In the genomic region with DNA sequence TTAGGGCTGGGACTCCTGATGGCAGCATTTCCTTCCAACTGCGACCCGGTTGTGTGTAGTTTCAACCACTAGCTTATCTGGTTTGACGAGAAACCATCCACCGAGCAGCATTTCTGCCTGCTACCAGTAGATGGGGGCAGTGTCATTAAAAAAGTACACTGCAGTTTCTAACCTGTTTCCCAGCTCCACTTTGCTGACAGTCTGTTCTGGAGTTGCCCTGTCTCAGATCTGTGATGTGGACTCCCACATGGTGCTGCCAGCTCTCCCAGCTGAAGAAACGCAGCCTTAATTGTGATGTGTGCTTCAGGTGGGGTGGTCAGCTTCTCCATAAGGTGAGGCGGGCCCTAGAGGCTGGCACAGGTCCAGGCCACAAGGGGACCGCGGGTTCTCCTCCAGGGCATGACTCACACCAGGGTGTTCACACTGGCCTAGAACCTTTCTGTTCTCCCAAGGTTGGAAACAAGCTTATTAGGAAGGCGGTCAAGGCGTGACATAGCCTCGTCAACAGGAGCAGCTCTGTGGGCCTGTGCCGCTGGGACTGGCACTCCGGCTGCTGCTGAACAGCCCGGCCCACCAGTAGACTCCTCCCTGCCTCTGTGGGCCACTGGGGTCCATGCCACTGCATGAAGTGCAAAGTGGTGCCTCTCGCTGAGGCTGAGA, we compare ENCODE assay signal across 8 cellular contexts. TPM values are rescaled to one million over a fixed set of nuclear protein-coding genes. Genes with fewer than 3 reads are reported as not detected.
DNase-seq lines count a peak whose midpoint lies in the region; ATAC-seq, FAIRE-seq and TF ChIP-seq lines count a peak whose summit lies in the region.

No MANE protein-coding gene starts in this region.

- in situ Hi-C loops in HepG2 (cut with HindIII; ENCODE audit: extremely low pct_ligation_motif_present, low pct_unique_long_range_greater_than_20kb) = loop anchor here (10.0 kb wide), 2 partner anchors 62 to 272 kb away; no protein-coding TSS in a partner anchor

- no peaks in the 10 kb centered on the region for H4K20me1 ChIP-seq in HepG2 (ENCODE audit: insufficient read depth, low read length)

- H3K36me3 ChIP-seq in A673 (ENCODE audit: insufficient read depth, low read length, poor library complexity, severe bottlenecking) = no peaks in the 10 kb centered on the region
- no peaks in the 10 kb centered on the region for H3K36me3 ChIP-seq in HepG2 (replicated peaks in 1 of 2; ENCODE audit: control insufficient read depth in 1 of 2, insufficient read depth in 2 of 2, low read length in 2 of 2)

- H3K9ac ChIP-seq in HepG2 (ENCODE audit: insufficient read depth, low read depth, low read length) = no peak overlapping the region

- TF ChIP-seq RAD21 in HepG2 (CRISPR knock-in tag; IDR thresholded peaks at IDR 0.05) = peak; percentile 93

- no peaks in the 10 kb centered on the region for H3K27me3 ChIP-seq in A673 (replicated peaks; ENCODE audit: insufficient read depth, low read depth, low read length, poor library complexity)
- H3K27me3 ChIP-seq in HepG2 (ENCODE audit: control insufficient read depth in 1 of 2, insufficient read depth in 2 of 2, low read length in 2 of 2) = peaks cover 0 to 31% of the 10 kb centered on the region in 2 experiments; a peak in 1 of 5 replicates

- no peaks in the 10 kb centered on the region for H3K9me3 ChIP-seq in A673 (ENCODE audit: low read depth, low read length, poor library complexity, severe bottlenecking)
- no peaks in the 10 kb centered on the region for H3K9me3 ChIP-seq in HepG2 (ENCODE audit: low read length)

- H3K4me1 ChIP-seq in A673 (ENCODE audit: insufficient read depth, low read length, poor library complexity, severe bottlenecking) = peaks cover 6% of the 10 kb centered on the region
- peaks cover 50% of the 10 kb centered on the region for H3K4me1 ChIP-seq in HepG2 (ENCODE audit: insufficient read depth, low read length)

- WGBS in HepG2 (ENCODE audit: low lambda C conversion rate) = 3% methylated on average over 5 of the region's 15 CpGs

- peak; percentile 90 for DNase-seq in A673 (ENCODE audit: low spot score)
- DNase-seq in NCI-H524 (lab: John Stamatoyannopoulos, UW) = peak; percentile 75 to 89
- peak; percentile 55 for DNase-seq in activated CD4-positive, alpha-beta T cell treated with anti-CD3 and anti-CD28 coated beads for 1 hour
- DNase-seq in coronary artery (ENCODE audit: low spot score) = peak; percentile 79
- DNase-seq in HepG2 (ENCODE audit: low spot score) = peak; percentile 83
- DNase-seq in stimulated activated CD4-positive, alpha-beta T cell treated with anti-CD3 and anti-CD28 coated beads, Interleukin-4, amount 100 ng/mL, for 4 hours = peak; percentile 55 to 61

- POLR2A ChIA-PET in A673 (lab: Charles Lee; ENCODE audit: low non-redundant PET) (interaction anchor here (0.5 to 0.6 kb wide), 4 partner anchors 436 to 737 kb away, joined by 3 to 9 read pairs (median 4); no protein-coding TSS in a partner anchor), HepG2 (lab: Yijun Ruan, JAX) (interaction anchor here (0.6 to 2.6 kb wide), 9 partner anchors 9 to 860 kb away, joined by 3 to 19 read pairs (median 4); partner anchors contain the start of genes LSG1, PPP1R2 and XXYLT1)

- peak overlapping the region; percentile 86 for H3K4me2 ChIP-seq in HepG2 (ENCODE audit: low read depth, low read length)

- H3K79me2 ChIP-seq in HepG2 (ENCODE audit: insufficient read depth, low read length) = no peaks in the 10 kb centered on the region

- intact Hi-C loops in A673 (cut with micrococcal nuclease; ENCODE audit: unreplicated experiment) (loop anchor here (1.0 to 10.0 kb wide), 4 partner anchors 424 to 840 kb away; partner anchors contain the start of gene ACAP2), HepG2 (cut with micrococcal nuclease; ENCODE audit: unreplicated experiment) (loop anchor here (2.0 to 10.0 kb wide), 6 partner anchors 62 to 842 kb away; no protein-coding TSS in a partner anchor)

- no peak overlapping the region for H2AFZ ChIP-seq in HepG2 (ENCODE audit: low read length)

- CTCF ChIA-PET in A673 (lab: Charles Lee) (interaction anchor here (0.6 to 1.7 kb wide), 13 partner anchors 11 to 860 kb away, joined by 3 to 18 read pairs (median 3); partner anchors contain the start of genes LSG1 and XXYLT1), HepG2 (lab: Yijun Ruan, JAX; ENCODE audit: low intra/inter-chr PET ratio, low total read pairs) (interaction anchor here (0.9 to 1.9 kb wide), 6 partner anchors 10 to 578 kb away, joined by 3 to 13 read pairs (median 4); partner anchors contain the start of gene LSG1)

- TF ChIP-seq EP300 in HepG2 (IDR thresholded peaks at IDR 0.05; ENCODE audit: low read depth in 2 of 2, low read length in 2 of 2) (no peak), HepG2 (CRISPR knock-in tag; IDR thresholded peaks at IDR 0.05; ENCODE audit: borderline replicate concordance) (no peak)

- BruUV-seq in A673 (replicated peaks; lab: Mats Ljungman, UMichigan) (no TSS peak), HepG2 (replicated peaks; lab: Mats Ljungman, UMichigan) (no TSS peak)

- FAIRE-seq in HepG2 (lab: Jason Lieb, UNC) = peak; percentile 99

- H3K4me3 ChIP-seq in A673 (ENCODE audit: low read depth, low read length, poor library complexity, severe bottlenecking) (no peak overlapping the region), coronary artery (no peak overlapping the region), HepG2 (replicated peaks in 1 of 3; ENCODE audit: insufficient read depth in 1 of 3, low read depth in 2 of 3, low read length in 3 of 3) (peak overlapping the region in 1 of 3 experiments; percentile 59; a peak in 3 of 6 replicates)

- no peak for TF ChIP-seq POLR2A in HepG2 (IDR thresholded peaks at IDR 0.05; ENCODE audit: insufficient read depth in 1 of 2, low read depth in 2 of 2, low read length in 2 of 2)

- ATAC-seq in GM18861 (IDR thresholded peaks at IDR 0.05; ENCODE audit: unreplicated experiment) (peak; percentile 39), HG03457 (IDR thresholded peaks at IDR 0.05; ENCODE audit: unreplicated experiment) (peak; percentile 33), HepG2 (peak; percentile 84)

- TF ChIP-seq CTCF in A673 (conservative IDR thresholded peaks at IDR 0.05; ENCODE audit: low read depth, low read length) = peak; percentile 92
- TF ChIP-seq CTCF in coronary artery (IDR thresholded peaks at IDR 0.05) = peak; percentile 77
- TF ChIP-seq CTCF in HepG2 (CRISPR knock-in tag; IDR thresholded peaks at IDR 0.05) = peak; percentile 96

- no peak overlapping the region for H3K27ac ChIP-seq in A673 (ENCODE audit: low read depth, low read length, poor library complexity, severe bottlenecking)
- peak overlapping the region in 1 of 2 donors; percentile 50 for H3K27ac ChIP-seq in coronary artery
- H3K27ac ChIP-seq in HepG2 (ENCODE audit: extremely low read length, insufficient read depth, low read length) = no peak overlapping the region

RNA-seq across cellular contexts. Expression of gene FAM43A, which starts 2.9 kb away (rescaled TPM):
- 29.7 and 38.7 TPM in 2 replicates for total RNA-seq in A673 (2021)
- 0.42 and 0.91 TPM in 2 replicates for total RNA-seq in HepG2 (2016; rRNA removed; fragmentation: Illumina TruSeq; extraction: Trizol)
- total RNA-seq in HepG2 (2016; cell fraction: cytosol; rRNA removed; fragmentation: Illumina TruSeq; extraction: Trizol; ENCODE audit: low read depth) = 0.18 and 0.20 TPM in 2 replicates
- total RNA-seq in HepG2 (2016; cell fraction: insoluble cytoplasmic fraction; rRNA removed; fragmentation: Illumina TruSeq; extraction: Trizol) = 0.55 and 0.93 TPM in 2 replicates
- 0.69 and 0.74 TPM in 2 replicates for total RNA-seq in HepG2 (2016; cell fraction: membrane; rRNA removed; fragmentation: Illumina TruSeq; extraction: Trizol)
- total RNA-seq in HepG2 (2016; cell fraction: nucleus; rRNA removed; fragmentation: Illumina TruSeq; extraction: Trizol) = 0.31 and 0.81 TPM in 2 replicates
- 1.5 and 1.8 TPM in 2 replicates for polyA plus RNA-seq in HepG2 (2011; rRNA removed)
- polyA plus RNA-seq in HepG2 (2011; cell fraction: cytosol; rRNA removed) = 1.5 and 3.9 TPM in 2 replicates
- 3.8 and 4.4 TPM in 2 replicates for polyA plus RNA-seq in HepG2 (2011; cell fraction: nucleus; rRNA removed)
- polyA plus RNA-seq in HepG2 (2012) = 0.38 and 0.64 TPM in 2 replicates
- 0.08 and 0.19 TPM in 2 replicates for polyA plus RNA-seq in HepG2 (2016; cell fraction: cytosol; fragmentation: Illumina TruSeq; extraction: Trizol; ENCODE audit: low read depth)
- 0.67 and 0.83 TPM in 2 replicates for polyA plus RNA-seq in HepG2 (2016; cell fraction: insoluble cytoplasmic fraction; fragmentation: Illumina TruSeq; extraction: Trizol; ENCODE audit: low read depth)
- polyA plus RNA-seq in HepG2 (2016; cell fraction: membrane; fragmentation: Illumina TruSeq; extraction: Trizol; ENCODE audit: low read depth) = 0.63 and 0.93 TPM in 2 replicates
- 1.1 and 1.2 TPM in 2 replicates for polyA plus RNA-seq in HepG2 (2016; cell fraction: nucleus; fragmentation: Illumina TruSeq; extraction: Trizol; ENCODE audit: insufficient read depth, low read depth)
- 1.5 and 4.9 TPM in 2 replicates for polyA minus RNA-seq in HepG2 (2011; rRNA and poly(A)+ RNA removed; ENCODE audit: low replicate concordance)
- polyA minus RNA-seq in HepG2 (2011; cell fraction: cytosol; rRNA and poly(A)+ RNA removed) = 1.5 and 1.8 TPM in 2 replicates
- 0.99 and 1.4 TPM in 2 replicates for polyA minus RNA-seq in HepG2 (2011; cell fraction: nucleus; rRNA and poly(A)+ RNA removed)

RNA-seq across cellular contexts. Expression of gene LSG1, which starts 10.8 kb away (rescaled TPM):
- 64.0 and 81.3 TPM in 2 replicates for total RNA-seq in A673 (2021)
- total RNA-seq in HepG2 (2016; rRNA removed; fragmentation: Illumina TruSeq; extraction: Trizol) = 19.3 and 32.1 TPM in 2 replicates
- total RNA-seq in HepG2 (2016; cell fraction: cytosol; rRNA removed; fragmentation: Illumina TruSeq; extraction: Trizol; ENCODE audit: low read depth) = 3.2 and 3.8 TPM in 2 replicates
- 22.5 and 34.8 TPM in 2 replicates for total RNA-seq in HepG2 (2016; cell fraction: insoluble cytoplasmic fraction; rRNA removed; fragmentation: Illumina TruSeq; extraction: Trizol)
- 6.8 and 8.5 TPM in 2 replicates for total RNA-seq in HepG2 (2016; cell fraction: membrane; rRNA removed; fragmentation: Illumina TruSeq; extraction: Trizol)
- 46.5 and 54.1 TPM in 2 replicates for total RNA-seq in HepG2 (2016; cell fraction: nucleus; rRNA removed; fragmentation: Illumina TruSeq; extraction: Trizol)
- polyA plus RNA-seq in HepG2 (2011; rRNA removed) = 19.6 and 21.4 TPM in 2 replicates
- 7.4 and 8.9 TPM in 2 replicates for polyA plus RNA-seq in HepG2 (2011; cell fraction: cytosol; rRNA removed)
- 30.7 and 32.0 TPM in 2 replicates for polyA plus RNA-seq in HepG2 (2011; cell fraction: nucleus; rRNA removed)
- polyA plus RNA-seq in HepG2 (2012) = 10.8 and 12.4 TPM in 2 replicates
- polyA plus RNA-seq in HepG2 (2016; cell fraction: cytosol; fragmentation: Illumina TruSeq; extraction: Trizol; ENCODE audit: low read depth) = 1.7 and 1.8 TPM in 2 replicates
- 14.0 and 14.1 TPM in 2 replicates for polyA plus RNA-seq in HepG2 (2016; cell fraction: insoluble cytoplasmic fraction; fragmentation: Illumina TruSeq; extraction: Trizol; ENCODE audit: low read depth)
- polyA plus RNA-seq in HepG2 (2016; cell fraction: membrane; fragmentation: Illumina TruSeq; extraction: Trizol; ENCODE audit: low read depth) = 2.6 and 3.8 TPM in 2 replicates
- polyA plus RNA-seq in HepG2 (2016; cell fraction: nucleus; fragmentation: Illumina TruSeq; extraction: Trizol; ENCODE audit: insufficient read depth, low read depth) = 79.8 and 79.9 TPM in 2 replicates
- polyA minus RNA-seq in HepG2 (2011; rRNA and poly(A)+ RNA removed; ENCODE audit: low replicate concordance) = 28.9 and 136 TPM in 2 replicates
- polyA minus RNA-seq in HepG2 (2011; cell fraction: cytosol; rRNA and poly(A)+ RNA removed) = 6.3 and 10.3 TPM in 2 replicates
- polyA minus RNA-seq in HepG2 (2011; cell fraction: nucleus; rRNA and poly(A)+ RNA removed) = 49.8 and 65.3 TPM in 2 replicates

RNA-seq across cellular contexts. Expression of gene TMEM44, which starts 49.6 kb away (rescaled TPM):
- total RNA-seq in A673 (2021) (20.9 and 23.1 TPM in 2 replicates), HepG2 (2016; rRNA removed; fragmentation: Illumina TruSeq; extraction: Trizol) (3.2 and 7.3 TPM in 2 replicates)
- 2.0 and 2.5 TPM in 2 replicates for total RNA-seq in HepG2 (2016; cell fraction: cytosol; rRNA removed; fragmentation: Illumina TruSeq; extraction: Trizol; ENCODE audit: low read depth)
- 2.4 and 7.8 TPM in 2 replicates for total RNA-seq in HepG2 (2016; cell fraction: insoluble cytoplasmic fraction; rRNA removed; fragmentation: Illumina TruSeq; extraction: Trizol)
- total RNA-seq in HepG2 (2016; cell fraction: membrane; rRNA removed; fragmentation: Illumina TruSeq; extraction: Trizol) = 3.7 and 4.9 TPM in 2 replicates
- total RNA-seq in HepG2 (2016; cell fraction: nucleus; rRNA removed; fragmentation: Illumina TruSeq; extraction: Trizol) = 8.7 and 10.7 TPM in 2 replicates
- 13.8 and 16.0 TPM in 2 replicates for polyA plus RNA-seq in HepG2 (2011; rRNA removed)
- 8.3 and 8.8 TPM in 2 replicates for polyA plus RNA-seq in HepG2 (2011; cell fraction: cytosol; rRNA removed)
- polyA plus RNA-seq in HepG2 (2011; cell fraction: nucleus; rRNA removed) = 49.0 and 57.1 TPM in 2 replicates
- polyA plus RNA-seq in HepG2 (2012) = 6.3 and 10.4 TPM in 2 replicates
- polyA plus RNA-seq in HepG2 (2016; cell fraction: cytosol; fragmentation: Illumina TruSeq; extraction: Trizol; ENCODE audit: low read depth) = 1.9 and 2.6 TPM in 2 replicates
- polyA plus RNA-seq in HepG2 (2016; cell fraction: insoluble cytoplasmic fraction; fragmentation: Illumina TruSeq; extraction: Trizol; ENCODE audit: low read depth) = 3.4 and 3.6 TPM in 2 replicates
- polyA plus RNA-seq in HepG2 (2016; cell fraction: membrane; fragmentation: Illumina TruSeq; extraction: Trizol; ENCODE audit: low read depth) = 3.5 and 4.2 TPM in 2 replicates
- 34.3 and 35.9 TPM in 2 replicates for polyA plus RNA-seq in HepG2 (2016; cell fraction: nucleus; fragmentation: Illumina TruSeq; extraction: Trizol; ENCODE audit: insufficient read depth, low read depth)
- 11.5 and 19.4 TPM in 2 replicates for polyA minus RNA-seq in HepG2 (2011; rRNA and poly(A)+ RNA removed; ENCODE audit: low replicate concordance)
- polyA minus RNA-seq in HepG2 (2011; cell fraction: cytosol; rRNA and poly(A)+ RNA removed) = 2.8 and 4.9 TPM in 2 replicates
- 13.4 and 15.0 TPM in 2 replicates for polyA minus RNA-seq in HepG2 (2011; cell fraction: nucleus; rRNA and poly(A)+ RNA removed)

Comparison
In these comparisons a context has a peak if more than half of its experiments do, and no peak if none do; other contexts are left out.
1. ATAC-seq: peak in every context shown above with its lines; median percentile 84 in HepG2; 39 in GM18861; 33 in HG03457.
2. RNA of gene FAM43A, which starts 2.9 kb away (total RNA-seq): 29.7 to 38.7 TPM in A673; 0.18 to 0.93 TPM in HepG2; every median in the first group is over 10 times any median in the second.
3. Peak in every context shown above with its lines, with median percentiles within 50 percentile points of each other: DNase-seq and CTCF ChIP-seq.